In genomic region chr5:55421074-55421529, GRCh38 we compare ENCODE assay signal across 9 cellular contexts.
DNase-seq lines count a peak whose midpoint lies in the region; ATAC-seq and TF ChIP-seq lines count a peak whose summit lies in the region.
"Had no signal": no experiment of that assay in that cellular context is flagged by ENCODE, and none has a peak within 500 bp of the region (broad histone marks: within the 10 kb centered on the region; RNA-seq: fewer than 3 reads in every experiment).

No MANE protein-coding gene starts in this region.

- ATAC-seq in GM18858 (IDR thresholded peaks at IDR 0.05; ENCODE audit: unreplicated experiment) (peak; percentile 87), GM21737 (IDR thresholded peaks at IDR 0.05; ENCODE audit: unreplicated experiment) (peak; percentile 89), right lobe of liver (peak; percentile 83 to 90 (median 84)), left colon (no peak)

- H3K4me3 ChIP-seq in right lobe of liver = no peak overlapping the region
- no peak overlapping the region for H3K4me3 ChIP-seq in esophagus squamous epithelium
- no peak overlapping the region for H3K4me3 ChIP-seq in H7 (ENCODE audit: insufficient read depth, low read depth, low read length)

- H3K27me3 ChIP-seq in right lobe of liver = no peaks in the 10 kb centered on the region
- no peaks in the 10 kb centered on the region for H3K27me3 ChIP-seq in esophagus squamous epithelium
- H3K27me3 ChIP-seq in H7 (ENCODE audit: control insufficient read depth, insufficient read depth, low read length) = no peaks in the 10 kb centered on the region

- H3K27ac ChIP-seq in right lobe of liver = peak overlapping the region; percentile 63 to 75 (median 74)
- H3K27ac ChIP-seq in esophagus squamous epithelium = peak overlapping the region in 2 of 4 donors; percentile 9 to 26

- H3K36me3 ChIP-seq in right lobe of liver (peaks cover 0 to 25% (median 6%) of the 10 kb centered on the region in 4 donors), esophagus squamous epithelium (peaks cover 0 to 71% (median 15%) of the 10 kb centered on the region in 3 donors), H7 (replicated peaks; ENCODE audit: control insufficient read depth, insufficient read depth, low read length) (peaks cover 18% of the 10 kb centered on the region)

- intact Hi-C loops in right lobe of liver (cut with DNase I) (no loop called here), esophagus squamous epithelium (cut with DNase I) (no loop called here), left colon (cut with DNase I, micrococcal nuclease) (no loop called here)

- H3K9me3 ChIP-seq in right lobe of liver (no peaks in the 10 kb centered on the region), esophagus squamous epithelium (no peaks in the 10 kb centered on the region)

- TF ChIP-seq CTCF in right lobe of liver (IDR thresholded peaks at IDR 0.05) (no peak), esophagus squamous epithelium (IDR thresholded peaks at IDR 0.05) (no peak)

- H3K4me1 ChIP-seq in right lobe of liver = peaks cover 0 to 11% (median 5%) of the 10 kb centered on the region in 4 donors
- peaks cover 0 to 35% (median 5%) of the 10 kb centered on the region in 3 donors for H3K4me1 ChIP-seq in esophagus squamous epithelium

- no peak for TF ChIP-seq POLR2A in right lobe of liver (IDR thresholded peaks at IDR 0.05)
- no peak for TF ChIP-seq POLR2A in esophagus squamous epithelium (IDR thresholded peaks at IDR 0.05)

- WGBS in right lobe of liver (ENCODE audit: insufficient coverage, low coverage, low lambda C conversion rate, missing lambda C conversion rate) = 39% methylated on average over 4 of the region's 4 CpGs
- WGBS in esophagus squamous epithelium, 2 donors = 72 to 76% methylated on average over 4 of the region's 4 CpGs

- peak; percentile 63 for DNase-seq in M059J (ENCODE audit: low read depth)
- no peak for DNase-seq in right lobe of liver
- DNase-seq in esophagus squamous epithelium (lab: John Stamatoyannopoulos, UW) = no peak
- no peak for DNase-seq in H7
- no peak for DNase-seq in left colon
- no peak for DNase-seq in NAMALWA (ENCODE audit: low spot score)
- DNase-seq: foreskin melanocyte had no signal
